Comparison of ENCODE assay signal across 38 cellular contexts in genomic region chr4:112592717-112593116, GRCh38.
"Had no signal": no experiment of that assay in that cellular context is flagged by ENCODE, and none has a peak within 500 bp of the region (broad histone marks: within the 10 kb centered on the region; RNA-seq: fewer than 3 reads in every experiment).

No MANE protein-coding gene starts in this region.

- ATAC-seq: activated naive CD4-positive, alpha-beta T cell treated with anti-CD3 and anti-CD28 coated beads, Interleukin-2, amount 50 U/mL, for 72 hours; activated naive CD8-positive, alpha-beta T cell treated with anti-CD3 and anti-CD28 coated beads, Interleukin-2, amount 50 U/mL, for 24 hours; activated T-helper 17 cell treated with anti-CD3 and anti-CD28 coated beads, Interleukin-2, amount 50 U/mL, for 72 hours; body of pancreas had no signal

- DNase-seq: activated effector memory CD4-positive, alpha-beta T cell treated with anti-CD3 and anti-CD28 coated beads, Interleukin-2, amount 50 U/mL, for 16 hours; activated effector memory CD4-positive, alpha-beta T cell treated with Interleukin-2 at 50 U/mL for 16 hours; activated gamma-delta T cell; activated gamma-delta T cell treated with Interleukin-2 at 50 U/mL for 16 hours; activated naive CD4-positive, alpha-beta T cell; activated naive CD4-positive, alpha-beta T cell treated with anti-CD3 and anti-CD28 coated beads for 36 hours; activated naive CD4-positive, alpha-beta T cell treated with anti-CD3 and anti-CD28 coated beads, Interleukin-2, amount 10 ng/mL, durations not matched to agents 7 days and 5 days; activated naive CD4-positive, alpha-beta T cell treated with anti-CD3 and anti-CD28 coated beads, Interleukin-2, amount 50 U/mL, for 16 hours; activated naive CD4-positive, alpha-beta T cell treated with Interleukin-2 at 50 U/mL for 16 hours; activated naive CD8-positive, alpha-beta T cell treated with anti-CD3 and anti-CD28 coated beads for 36 hours; activated naive CD8-positive, alpha-beta T cell treated with anti-CD3 and anti-CD28 coated beads, Interleukin-2, amount 10 ng/mL, durations not matched to agents 7 days and 5 days; activated naive CD8-positive, alpha-beta T cell treated with anti-CD3 and anti-CD28 coated beads, Interleukin-2, amount 50 U/mL, for 24 hours; activated T-cell treated with anti-CD3 and anti-CD28 coated beads, Interleukin-2, amount 50 U/mL, for 1 hour; activated T-cell treated with anti-CD3 and anti-CD28 coated beads, Interleukin-2, amount 50 U/mL, for 24 hours; activated T-cell treated with anti-CD3 and anti-CD28 coated beads, Interleukin-2, amount 50 U/mL, for 48 hours; adrenal gland; amniotic stem cell; amygdala; anterior cingulate cortex; aorta; body of pancreas; brain microvascular endothelial cell; caudate nucleus; central memory CD4-positive, alpha-beta T cell; cerebellar nuclear complex had no signal

- H3K27me3 Mint-ChIP-seq: activated naive CD4-positive, alpha-beta T cell treated with anti-CD3 and anti-CD28 coated beads, Interleukin-2, amount 10 ng/mL, durations not matched to agents 7 days and 5 days; activated naive CD4-positive, alpha-beta T cell treated with anti-CD3 and anti-CD28 coated beads, Interleukin-2, amount 50 U/mL, for 24 hours; activated naive CD8-positive, alpha-beta T cell; activated naive CD8-positive, alpha-beta T cell treated with anti-CD3 and anti-CD28 coated beads for 36 hours; activated naive CD8-positive, alpha-beta T cell treated with anti-CD3 and anti-CD28 coated beads, Interleukin-2, amount 10 ng/mL, durations not matched to agents 7 days and 5 days; activated naive CD8-positive, alpha-beta T cell treated with anti-CD3 and anti-CD28 coated beads, Interleukin-2, amount 50 U/mL, for 24 hours; activated T-cell treated with anti-CD3 and anti-CD28 coated beads, Interleukin-2, amount 50 U/mL, for 24 hours; activated T-helper 17 cell treated with anti-CD3 and anti-CD28 coated beads, Interleukin-2, amount 50 U/mL, for 72 hours; brain; central memory CD8-positive, alpha-beta T cell had no signal

- FAIRE-seq: astrocyte, bronchial epithelial cell had no signal

- H3K27me3 ChIP-seq: adrenal gland, ascending aorta, body of pancreas, brain microvascular endothelial cell, breast epithelium, cardiac muscle cell had no signal

- H3K27ac ChIP-seq: adrenal gland, ascending aorta, body of pancreas, brain microvascular endothelial cell, breast epithelium, cardiac muscle cell had no signal

- H3K4me3 ChIP-seq: adrenal gland, ascending aorta, body of pancreas, breast epithelium, cardiac muscle cell had no signal

- H3K9me3 Mint-ChIP-seq: activated naive CD4-positive, alpha-beta T cell treated with anti-CD3 and anti-CD28 coated beads, Interleukin-2, amount 10 ng/mL, durations not matched to agents 7 days and 5 days; activated naive CD8-positive, alpha-beta T cell treated with anti-CD3 and anti-CD28 coated beads, Interleukin-2, amount 10 ng/mL, durations not matched to agents 7 days and 5 days; activated T-helper 1 cell treated with anti-CD3 and anti-CD28 coated beads, Interleukin-12 subunit alpha, Interleukin-12 subunit beta, Interleukin-2, Interleukin-4 antibody, amounts not matched to agents 30 ng/mL and 10 ng/mL and 1 ng/mL, durations not matched to agents 14 hours and 24 hours and 36 hours; activated T-helper 17 cell treated with anti-CD3 and anti-CD28 coated beads, Interleukin-2, amount 50 U/mL, for 72 hours; activated T-helper 2 cell treated with anti-CD3 and anti-CD28 coated beads, Interferon-gamma antibody, Interleukin-2, Interleukin-4, amounts not matched to agents 10 μg/mL and 5 μg/mL and 100 μg/mL, durations not matched to agents 14 hours and 24 hours and 36 hours; central memory CD8-positive, alpha-beta T cell had no signal

- H3K4me1 ChIP-seq: adrenal gland, ascending aorta, body of pancreas, breast epithelium had no signal

- H3K4me1 Mint-ChIP-seq: activated naive CD4-positive, alpha-beta T cell treated with anti-CD3 and anti-CD28 coated beads, Interleukin-2, amount 50 U/mL, for 24 hours; activated T-helper 17 cell treated with anti-CD3 and anti-CD28 coated beads, Interleukin-2, amount 50 U/mL, for 72 hours; brain; central memory CD8-positive, alpha-beta T cell had no signal

- H3K36me3 ChIP-seq: adrenal gland, ascending aorta, brain microvascular endothelial cell, breast epithelium, cardiac muscle cell had no signal

- H3K9me3 ChIP-seq: adrenal gland, ascending aorta, body of pancreas, breast epithelium had no signal

- H3K4me3 Mint-ChIP-seq: activated naive CD4-positive, alpha-beta T cell treated with anti-CD3 and anti-CD28 coated beads for 36 hours; activated naive CD4-positive, alpha-beta T cell treated with anti-CD3 and anti-CD28 coated beads, Interleukin-2, amount 10 ng/mL, durations not matched to agents 7 days and 5 days; activated naive CD4-positive, alpha-beta T cell treated with anti-CD3 and anti-CD28 coated beads, Interleukin-2, amount 50 U/mL, for 24 hours; activated naive CD8-positive, alpha-beta T cell; activated naive CD8-positive, alpha-beta T cell treated with anti-CD3 and anti-CD28 coated beads for 36 hours; activated naive CD8-positive, alpha-beta T cell treated with anti-CD3 and anti-CD28 coated beads, Interleukin-2, amount 10 ng/mL, durations not matched to agents 7 days and 5 days; activated naive CD8-positive, alpha-beta T cell treated with anti-CD3 and anti-CD28 coated beads, Interleukin-2, amount 50 U/mL, for 24 hours; activated T-cell treated with anti-CD3 and anti-CD28 coated beads, Interleukin-2, amount 50 U/mL, for 24 hours; activated T-helper 1 cell treated with anti-CD3 and anti-CD28 coated beads, Interleukin-12 subunit alpha, Interleukin-12 subunit beta, Interleukin-2, Interleukin-4 antibody, amounts not matched to agents 30 ng/mL and 10 ng/mL and 1 ng/mL, durations not matched to agents 14 hours and 24 hours and 36 hours; activated T-helper 17 cell treated with anti-CD3 and anti-CD28 coated beads, Interleukin-2, amount 50 U/mL, for 72 hours; brain; central memory CD8-positive, alpha-beta T cell had no signal

- H3K27ac Mint-ChIP-seq: activated naive CD4-positive, alpha-beta T cell treated with anti-CD3 and anti-CD28 coated beads for 36 hours; activated naive CD4-positive, alpha-beta T cell treated with anti-CD3 and anti-CD28 coated beads, Interleukin-2, amount 10 ng/mL, durations not matched to agents 7 days and 5 days; activated naive CD4-positive, alpha-beta T cell treated with anti-CD3 and anti-CD28 coated beads, Interleukin-2, amount 50 U/mL, for 24 hours; activated naive CD4-positive, alpha-beta T cell treated with anti-CD3 and anti-CD28 coated beads, Interleukin-2, amount 50 U/mL, for 72 hours; activated naive CD8-positive, alpha-beta T cell; activated naive CD8-positive, alpha-beta T cell treated with anti-CD3 and anti-CD28 coated beads for 36 hours; activated naive CD8-positive, alpha-beta T cell treated with anti-CD3 and anti-CD28 coated beads, Interleukin-2, amount 10 ng/mL, durations not matched to agents 7 days and 5 days; activated naive CD8-positive, alpha-beta T cell treated with anti-CD3 and anti-CD28 coated beads, Interleukin-2, amount 50 U/mL, for 24 hours; activated T-cell treated with anti-CD3 and anti-CD28 coated beads, Interleukin-2, amount 50 U/mL, for 24 hours; activated T-helper 1 cell treated with anti-CD3 and anti-CD28 coated beads, Interleukin-12 subunit alpha, Interleukin-12 subunit beta, Interleukin-2, Interleukin-4 antibody, amounts not matched to agents 30 ng/mL and 10 ng/mL and 1 ng/mL, durations not matched to agents 14 hours and 24 hours and 36 hours; activated T-helper 17 cell treated with anti-CD3 and anti-CD28 coated beads, Interleukin-2, amount 50 U/mL, for 72 hours; activated T-helper 2 cell treated with anti-CD3 and anti-CD28 coated beads, Interferon-gamma antibody, Interleukin-2, Interleukin-4, amounts not matched to agents 10 μg/mL and 5 μg/mL and 100 μg/mL, durations not matched to agents 14 hours and 24 hours and 36 hours; brain had no signal
